ENCODE assay signal across 26 cellular contexts in the genomic region with DNA sequence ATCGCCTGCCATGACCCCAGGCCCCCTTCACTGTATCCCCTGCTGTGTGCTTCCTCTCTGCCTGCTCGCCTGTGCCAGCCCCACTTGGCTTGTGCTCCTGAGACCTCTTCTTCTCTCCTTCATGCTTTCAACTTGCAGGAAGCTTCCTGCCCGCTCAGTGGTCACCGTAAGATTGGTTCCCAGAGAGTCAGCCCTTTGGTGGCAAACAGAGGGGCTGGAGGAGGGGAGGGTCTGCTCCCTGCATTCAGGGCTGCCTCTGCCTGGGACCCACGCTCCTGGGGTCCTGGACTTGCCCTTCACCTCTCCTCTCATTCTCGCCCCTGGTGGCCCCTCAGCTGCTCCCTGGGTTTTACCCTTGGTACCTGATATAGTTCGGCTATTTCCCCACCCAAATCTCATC.
"Had no signal": no experiment of that assay in that cellular context is flagged by ENCODE, and none has a peak within 500 bp of the region (broad histone marks: within the 10 kb centered on the region; RNA-seq: fewer than 3 reads in every experiment).

No MANE protein-coding gene starts in this region.

- H3K27ac ChIP-seq: colonic mucosa, esophagus muscularis mucosa, foreskin keratinocyte, gastroesophageal sphincter, lower lobe of right lung, neural progenitor cell, prostate gland, right atrium auricular region, stomach, testis, tibial artery, uterus had no signal

- H3K27me3 ChIP-seq: colonic mucosa, esophagus muscularis mucosa, gastroesophageal sphincter, heart left ventricle, right atrium auricular region, stomach, testis, tibial artery, upper lobe of left lung, uterus had no signal

- H3K4me2 ChIP-seq: neural progenitor cell, smooth muscle cell had no signal

- ATAC-seq: foreskin keratinocyte; gastroesophageal sphincter; heart left ventricle; left colon; left ventricle myocardium superior; lower lobe of right lung; sciatic nerve; stimulated activated effector memory CD8-positive, alpha-beta T cell treated with anti-CD3 and anti-CD28 coated beads, Interleukin-12 subunit alpha, Interleukin-12 subunit beta, amount 100 ng/mL, for 72 hours had no signal

- H3K4me3 ChIP-seq: colonic mucosa, esophagus muscularis mucosa, gastroesophageal sphincter, heart left ventricle, lower lobe of right lung, neural progenitor cell, prostate gland, right atrium auricular region, smooth muscle cell, stomach, testis, tibial artery, upper lobe of left lung, uterus had no signal

- H2AFZ ChIP-seq: neural progenitor cell had no signal

- DNase-seq: colonic mucosa; effector CD8-positive, alpha-beta T cell; endodermal cell; foreskin keratinocyte; hippocampal formation; left colon; left ventricle myocardium superior; lower lobe of right lung; nucleus accumbens; stimulated activated CD4-positive, alpha-beta T cell treated with anti-CD3 and anti-CD28 coated beads, Interleukin-2, amount 100 ng/mL, for 24 hours; stimulated activated CD4-positive, alpha-beta T cell treated with anti-CD3 and anti-CD28 coated beads, Interleukin-4, amount 100 ng/mL, for 24 hours; stimulated activated naive CD4-positive, alpha-beta T cell treated with Interleukin-2 at 50 U/mL for 16 hours; stomach; testis; tibial artery; upper lobe of left lung; uterus had no signal

- H3K9ac ChIP-seq: neural progenitor cell had no signal

- H3K9me3 ChIP-seq: colonic mucosa, esophagus muscularis mucosa, gastroesophageal sphincter, heart left ventricle, lower lobe of right lung, prostate gland, right atrium auricular region, stomach, testis, tibial artery, upper lobe of left lung, uterus had no signal

- H3K4me1 ChIP-seq: colonic mucosa, foreskin keratinocyte, neural progenitor cell, prostate gland, uterus had no signal

- H3K36me3 ChIP-seq: colonic mucosa, esophagus muscularis mucosa, gastroesophageal sphincter, heart left ventricle, lower lobe of right lung, neural progenitor cell, prostate gland, right atrium auricular region, stomach, tibial artery, upper lobe of left lung, uterus had no signal
